In genomic region chr2:231613655-231614558, GRCh38 we compare ENCODE assay signal across 2 cellular contexts.
A peak's percentile ranks its signal among the peaks of the same experiment; 100 is the strongest.
TF ChIP-seq lines count a peak whose summit lies in the region.

No MANE protein-coding gene starts in this region.

TF ChIP-seq in HEK293, 187 proteins besides CTCF, POLR2A, EP300 and RAD21 (continued from another document and continues in another):
- TF ChIP-seq BCL6B (tag by site-specific recombination; IDR thresholded peaks at IDR 0.05) = no peak
- no peak for TF ChIP-seq ZNF518A (tag by site-specific recombination; conservative IDR thresholded peaks at IDR 0.05; ENCODE audit: low read depth)
- no peak for TF ChIP-seq ZNF26 (tag by site-specific recombination; IDR thresholded peaks at IDR 0.05)
- no peak for TF ChIP-seq BCL11B (tag by site-specific recombination; IDR thresholded peaks at IDR 0.05; ENCODE audit: low read depth)
- TF ChIP-seq FEZF1 (tag by site-specific recombination; IDR thresholded peaks at IDR 0.05) = no peak; the same call in 1 of the 2 replicates
- peak; percentile 80 for TF ChIP-seq ZEB2 (tag by site-specific recombination; IDR thresholded peaks at IDR 0.05)
- TF ChIP-seq ZBTB49 (tag by site-specific recombination; IDR thresholded peaks at IDR 0.05; ENCODE audit: low read depth) = no peak
- TF ChIP-seq ZNF76 (tag by site-specific recombination; IDR thresholded peaks at IDR 0.05; ENCODE audit: borderline replicate concordance, low read depth) = no peak; the same call in 1 of the 2 replicates
- no peak for TF ChIP-seq ZNF521 (tag by site-specific recombination; IDR thresholded peaks at IDR 0.05)
- no peak for TF ChIP-seq ZNF223 (tag by site-specific recombination; IDR thresholded peaks at IDR 0.05)
- no peak for TF ChIP-seq BCL11A (tag by site-specific recombination; IDR thresholded peaks at IDR 0.05; ENCODE audit: low read depth)
- TF ChIP-seq ZNF791 (tag by site-specific recombination; IDR thresholded peaks at IDR 0.05) = no peak
- peak; percentile 77; the same call in 1 of the 2 replicates for TF ChIP-seq ZNF561 (tag by site-specific recombination; IDR thresholded peaks at IDR 0.05; ENCODE audit: borderline replicate concordance)
- no peak for TF ChIP-seq ZNF529 (tag by site-specific recombination; IDR thresholded peaks at IDR 0.05; ENCODE audit: insufficient replicate concordance)
- no peak for TF ChIP-seq ZSCAN23 (tag by site-specific recombination; IDR thresholded peaks at IDR 0.05)

TF ChIP-seq in K562, 482 proteins besides CTCF, POLR2A, EP300 and RAD21 (continued from another document and continues in another):
- TF ChIP-seq ZBTB33 (CRISPR knock-in tag; IDR thresholded peaks at IDR 0.05) = peak; percentile 46
- TF ChIP-seq ZNF707 (CRISPR knock-in tag; conservative IDR thresholded peaks at IDR 0.05) = no peak
- TF ChIP-seq SMAD4 (CRISPR knock-in tag; conservative IDR thresholded peaks at IDR 0.05) = 0 out of 2 replicates have a peak, but pooled peaks have one; percentile 25
- 0 out of 2 replicates have a peak, but pooled peaks have one; percentile 15 for TF ChIP-seq RB1 (IDR thresholded peaks at IDR 0.05; ENCODE audit: low read depth)
- no peak for TF ChIP-seq CHD1 (IDR thresholded peaks at IDR 0.05; ENCODE audit: low read length)
- TF ChIP-seq CHD4 (IDR thresholded peaks at IDR 0.05; ENCODE audit: insufficient read depth, insufficient replicate concordance, low read depth, low read length, poor library complexity, severe bottlenecking) = no peak
- TF ChIP-seq ZNF75A (CRISPR knock-in tag; IDR thresholded peaks at IDR 0.05) = no peak
- peak in 1 of 2 experiments; percentile 34; a peak in 1 of 4 replicates for TF ChIP-seq MNT (conservative IDR thresholded peaks at IDR 0.05)
- TF ChIP-seq SMAD1 (IDR thresholded peaks at IDR 0.05; ENCODE audit: low read depth, low read length, partially characterized antibody) = no peak
- 0 out of 4 replicates have a peak, but pooled peaks of 1 of the 2 experiments have one; percentile 10 for TF ChIP-seq TEAD1 (CRISPR knock-in tag; IDR thresholded peaks at IDR 0.05)
- TF ChIP-seq TAL1 (IDR thresholded peaks at IDR 0.05) = no peak
- TF ChIP-seq NR3C1 (CRISPR knock-in tag; IDR thresholded peaks at IDR 0.05) = 0 out of 2 replicates have a peak, but pooled peaks have one; percentile 56
- TF ChIP-seq EGR1 (conservative IDR thresholded peaks at IDR 0.05) = peak; percentile 22; the same call in 1 of the 2 replicates
- TF ChIP-seq ATF2 (CRISPR knock-in tag; IDR thresholded peaks at IDR 0.05) = no peak
- TF ChIP-seq GABPB1 (CRISPR knock-in tag; IDR thresholded peaks at IDR 0.05) = 0 out of 2 replicates have a peak, but pooled peaks have one; percentile 25
- TF ChIP-seq PCBP1 (IDR thresholded peaks at IDR 0.05; ENCODE audit: low read depth, low read length, poor library complexity, severe bottlenecking) = peak; percentile 20
- peak; percentile 69 to 90 for TF ChIP-seq E2F6 (IDR thresholded peaks at IDR 0.05; ENCODE audit: borderline replicate concordance in 1 of 2, extremely low read depth in 1 of 2, insufficient read depth in 1 of 2, insufficient read length in 1 of 2, low read depth in 1 of 2, low read length in 1 of 2, poor library complexity in 1 of 2, severe bottlenecking in 1 of 2)
- peak; percentile 33; the same call in 1 of the 2 replicates for TF ChIP-seq VEZF1 (CRISPR knock-in tag; IDR thresholded peaks at IDR 0.05)
- 0 out of 2 replicates have a peak, but pooled peaks have one; percentile 53 for TF ChIP-seq E2F5 (CRISPR knock-in tag; IDR thresholded peaks at IDR 0.05)
- peak; percentile 87 for TF ChIP-seq MAX (CRISPR knock-in tag; IDR thresholded peaks at IDR 0.05)
- TF ChIP-seq L3MBTL2 (IDR thresholded peaks at IDR 0.05) = peak; percentile 91
- no peak for TF ChIP-seq NCOA1 (IDR thresholded peaks at IDR 0.05; ENCODE audit: low read depth)
- peak; percentile 49; the same call in 1 of the 2 replicates for TF ChIP-seq TFAP4 (CRISPR knock-in tag; IDR thresholded peaks at IDR 0.05; ENCODE audit: borderline replicate concordance)
- TF ChIP-seq MTF1 (CRISPR knock-in tag; IDR thresholded peaks at IDR 0.05; ENCODE audit: borderline replicate concordance) = no peak
- peak; percentile 78 for TF ChIP-seq ZNF592 (IDR thresholded peaks at IDR 0.05)
- 0 out of 2 replicates have a peak, but pooled peaks have one; percentile 27 for TF ChIP-seq ZBTB7A (IDR thresholded peaks at IDR 0.05; ENCODE audit: borderline replicate concordance, control insufficient read depth, low read depth, low read length)
- no peak for TF ChIP-seq SMARCE1 (IDR thresholded peaks at IDR 0.05)
- no peak for TF ChIP-seq ETS2 (tag; IDR thresholded peaks at IDR 0.05; ENCODE audit: borderline replicate concordance, poor library complexity, severe bottlenecking)
- TF ChIP-seq POLR2G (IDR thresholded peaks at IDR 0.05; ENCODE audit: low read depth, low read length) = peak; percentile 71
- peak; percentile 47; the same call in 1 of the 2 replicates for TF ChIP-seq MYC (IDR thresholded peaks at IDR 0.05; ENCODE audit: low read depth, low read length)
- no peak for TF ChIP-seq MYC (CRISPR knock-in tag; IDR thresholded peaks at IDR 0.05; ENCODE audit: borderline replicate concordance, low read depth)
